ENCODE assay signal across 1 cellular context in the genomic region with DNA sequence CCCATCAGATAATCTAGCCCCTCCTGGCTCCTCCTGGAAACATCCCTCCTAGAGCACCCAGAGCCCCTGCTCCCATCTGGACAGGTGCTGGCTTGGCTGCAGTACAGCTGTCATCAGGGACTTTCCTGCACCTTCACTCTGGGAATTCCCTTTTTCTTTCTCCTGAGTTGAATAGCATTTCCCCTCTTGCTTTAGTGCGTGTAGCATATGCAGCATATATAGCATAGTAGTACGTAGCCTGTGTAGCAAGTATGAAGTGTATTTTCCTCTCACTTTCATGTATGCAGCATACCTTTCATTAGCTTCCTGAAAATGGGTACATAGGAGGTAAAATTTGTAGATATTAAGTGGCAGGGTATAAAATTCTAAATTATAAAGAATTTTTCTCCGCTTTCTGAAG.
TF ChIP-seq lines count a peak whose summit lies in the region.

No MANE protein-coding gene starts in this region.

TF ChIP-seq in GM12878, 131 proteins besides CTCF, POLR2A, EP300 and RAD21 (continued from another document and continues in another):
- TF ChIP-seq, protein P1, sequence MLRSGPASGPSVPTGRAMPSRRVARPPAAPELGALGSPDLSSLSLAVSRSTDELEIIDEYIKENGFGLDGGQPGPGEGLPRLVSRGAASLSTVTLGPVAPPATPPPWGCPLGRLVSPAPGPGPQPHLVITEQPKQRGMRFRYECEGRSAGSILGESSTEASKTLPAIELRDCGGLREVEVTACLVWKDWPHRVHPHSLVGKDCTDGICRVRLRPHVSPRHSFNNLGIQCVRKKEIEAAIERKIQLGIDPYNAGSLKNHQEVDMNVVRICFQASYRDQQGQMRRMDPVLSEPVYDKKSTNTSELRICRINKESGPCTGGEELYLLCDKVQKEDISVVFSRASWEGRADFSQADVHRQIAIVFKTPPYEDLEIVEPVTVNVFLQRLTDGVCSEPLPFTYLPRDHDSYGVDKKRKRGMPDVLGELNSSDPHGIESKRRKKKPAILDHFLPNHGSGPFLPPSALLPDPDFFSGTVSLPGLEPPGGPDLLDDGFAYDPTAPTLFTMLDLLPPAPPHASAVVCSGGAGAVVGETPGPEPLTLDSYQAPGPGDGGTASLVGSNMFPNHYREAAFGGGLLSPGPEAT (IDR thresholded peaks at IDR 0.05; ENCODE audit: low read depth) = peak; percentile 98
- TF ChIP-seq NFYA (IDR thresholded peaks at IDR 0.05; ENCODE audit: borderline replicate concordance, low read depth, low read length) (no peak), CBX3 (IDR thresholded peaks at IDR 0.05; ENCODE audit: borderline replicate concordance, low read depth) (no peak), HDGF (IDR thresholded peaks at IDR 0.05) (no peak), BACH1 (IDR thresholded peaks at IDR 0.05; ENCODE audit: borderline replicate concordance) (no peak; the same call in 1 of the 2 replicates), EED (IDR thresholded peaks at IDR 0.05; ENCODE audit: low read depth) (peak; percentile 75), CREM (IDR thresholded peaks at IDR 0.05; ENCODE audit: low read depth) (peak; percentile 78; the same call in 1 of the 2 replicates), PAX8 (IDR thresholded peaks at IDR 0.05) (no peak), STAT3 (IDR thresholded peaks at IDR 0.05; ENCODE audit: low read depth, low read length) (no peak), ZNF274 (IDR thresholded peaks at IDR 0.05; ENCODE audit: insufficient read depth, insufficient read length) (no peak), ATF7 (IDR thresholded peaks at IDR 0.05; ENCODE audit: low read depth) (peak; percentile 41; the same call in 1 of the 2 replicates), CBFB (IDR thresholded peaks at IDR 0.05; ENCODE audit: low read depth) (no peak), CHD2 (IDR thresholded peaks at IDR 0.05; ENCODE audit: borderline replicate concordance, low read depth, low read length) (peak; percentile 43; the same call in 1 of the 2 replicates), IKZF1 (conservative IDR thresholded peaks at IDR 0.05) (peak; percentile 83), RUNX3 (IDR thresholded peaks at IDR 0.05; ENCODE audit: low read length) (peak; percentile 49), CREB1 (IDR thresholded peaks at IDR 0.05; ENCODE audit: low read depth) (peak; percentile 63), WRNIP1 (IDR thresholded peaks at IDR 0.05; ENCODE audit: borderline replicate concordance, low read depth, low read length) (no peak), POU2F2 (IDR thresholded peaks at IDR 0.05; ENCODE audit: borderline replicate concordance, low read depth, low read length) (peak; percentile 33; the same call in 1 of the 3 replicates), BMI1 (IDR thresholded peaks at IDR 0.05; ENCODE audit: borderline replicate concordance) (0 out of 2 replicates have a peak, but pooled peaks have one; percentile 35), HCFC1 (IDR thresholded peaks at IDR 0.05; ENCODE audit: low read length) (no peak), FOXM1 (IDR thresholded peaks at IDR 0.05; ENCODE audit: low read depth, low read length) (peak; percentile 77; the same call in 1 of the 2 replicates), ASH2L (IDR thresholded peaks at IDR 0.05; ENCODE audit: borderline replicate concordance, low read depth) (no peak), IKZF2 (IDR thresholded peaks at IDR 0.05) (peak; percentile 82 to 87), TCF12 (IDR thresholded peaks at IDR 0.05; ENCODE audit: low read depth, low read length) (peak; percentile 97), MEF2A (IDR thresholded peaks at IDR 0.05; ENCODE audit: insufficient read depth, low read depth, low read length) (0 out of 2 replicates have a peak, but pooled peaks have one; percentile 33), SREBF1 (IDR thresholded peaks at IDR 0.05; ENCODE audit: low read length) (no peak), ZBED1 (IDR thresholded peaks at IDR 0.05; ENCODE audit: borderline replicate concordance) (peak; percentile 75), ZNF384 (IDR thresholded peaks at IDR 0.05; ENCODE audit: borderline replicate concordance, low read depth, low read length) (no peak), NFXL1 (IDR thresholded peaks at IDR 0.05; ENCODE audit: borderline replicate concordance) (no peak), ETV6 (conservative IDR thresholded peaks at IDR 0.05 in 1 of 2, IDR thresholded peaks at IDR 0.05 in 1 of 2; ENCODE audit: borderline replicate concordance in 1 of 2, low read depth in 1 of 2) (peak in 1 of 2 experiments; percentile 70; a peak in 1 of 4 replicates), ESRRA (IDR thresholded peaks at IDR 0.05; ENCODE audit: low read length) (no peak), FOS (IDR thresholded peaks at IDR 0.05; ENCODE audit: borderline replicate concordance, extremely low read depth, insufficient read length) (no peak), BCL11A (IDR thresholded peaks at IDR 0.05; ENCODE audit: low read depth, low read length) (peak; percentile 81), JUNB (IDR thresholded peaks at IDR 0.05) (peak; percentile 72), IRF4 (IDR thresholded peaks at IDR 0.05; ENCODE audit: low read depth, low read length) (peak; percentile 70; the same call in 1 of the 2 replicates), BRCA1 (IDR thresholded peaks at IDR 0.05; ENCODE audit: low read depth, low read length) (no peak), NR2F1 (conservative IDR thresholded peaks at IDR 0.05) (no peak), ZNF24 (IDR thresholded peaks at IDR 0.05) (peak; percentile 97)
- TF ChIP-seq, protein P2, sequence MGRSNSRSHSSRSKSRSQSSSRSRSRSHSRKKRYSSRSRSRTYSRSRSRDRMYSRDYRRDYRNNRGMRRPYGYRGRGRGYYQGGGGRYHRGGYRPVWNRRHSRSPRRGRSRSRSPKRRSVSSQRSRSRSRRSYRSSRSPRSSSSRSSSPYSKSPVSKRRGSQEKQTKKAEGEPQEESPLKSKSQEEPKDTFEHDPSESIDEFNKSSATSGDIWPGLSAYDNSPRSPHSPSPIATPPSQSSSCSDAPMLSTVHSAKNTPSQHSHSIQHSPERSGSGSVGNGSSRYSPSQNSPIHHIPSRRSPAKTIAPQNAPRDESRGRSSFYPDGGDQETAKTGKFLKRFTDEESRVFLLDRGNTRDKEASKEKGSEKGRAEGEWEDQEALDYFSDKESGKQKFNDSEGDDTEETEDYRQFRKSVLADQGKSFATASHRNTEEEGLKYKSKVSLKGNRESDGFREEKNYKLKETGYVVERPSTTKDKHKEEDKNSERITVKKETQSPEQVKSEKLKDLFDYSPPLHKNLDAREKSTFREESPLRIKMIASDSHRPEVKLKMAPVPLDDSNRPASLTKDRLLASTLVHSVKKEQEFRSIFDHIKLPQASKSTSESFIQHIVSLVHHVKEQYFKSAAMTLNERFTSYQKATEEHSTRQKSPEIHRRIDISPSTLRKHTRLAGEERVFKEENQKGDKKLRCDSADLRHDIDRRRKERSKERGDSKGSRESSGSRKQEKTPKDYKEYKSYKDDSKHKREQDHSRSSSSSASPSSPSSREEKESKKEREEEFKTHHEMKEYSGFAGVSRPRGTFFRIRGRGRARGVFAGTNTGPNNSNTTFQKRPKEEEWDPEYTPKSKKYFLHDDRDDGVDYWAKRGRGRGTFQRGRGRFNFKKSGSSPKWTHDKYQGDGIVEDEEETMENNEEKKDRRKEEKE (IDR thresholded peaks at IDR 0.05) = no peak
- TF ChIP-seq, protein P3, sequence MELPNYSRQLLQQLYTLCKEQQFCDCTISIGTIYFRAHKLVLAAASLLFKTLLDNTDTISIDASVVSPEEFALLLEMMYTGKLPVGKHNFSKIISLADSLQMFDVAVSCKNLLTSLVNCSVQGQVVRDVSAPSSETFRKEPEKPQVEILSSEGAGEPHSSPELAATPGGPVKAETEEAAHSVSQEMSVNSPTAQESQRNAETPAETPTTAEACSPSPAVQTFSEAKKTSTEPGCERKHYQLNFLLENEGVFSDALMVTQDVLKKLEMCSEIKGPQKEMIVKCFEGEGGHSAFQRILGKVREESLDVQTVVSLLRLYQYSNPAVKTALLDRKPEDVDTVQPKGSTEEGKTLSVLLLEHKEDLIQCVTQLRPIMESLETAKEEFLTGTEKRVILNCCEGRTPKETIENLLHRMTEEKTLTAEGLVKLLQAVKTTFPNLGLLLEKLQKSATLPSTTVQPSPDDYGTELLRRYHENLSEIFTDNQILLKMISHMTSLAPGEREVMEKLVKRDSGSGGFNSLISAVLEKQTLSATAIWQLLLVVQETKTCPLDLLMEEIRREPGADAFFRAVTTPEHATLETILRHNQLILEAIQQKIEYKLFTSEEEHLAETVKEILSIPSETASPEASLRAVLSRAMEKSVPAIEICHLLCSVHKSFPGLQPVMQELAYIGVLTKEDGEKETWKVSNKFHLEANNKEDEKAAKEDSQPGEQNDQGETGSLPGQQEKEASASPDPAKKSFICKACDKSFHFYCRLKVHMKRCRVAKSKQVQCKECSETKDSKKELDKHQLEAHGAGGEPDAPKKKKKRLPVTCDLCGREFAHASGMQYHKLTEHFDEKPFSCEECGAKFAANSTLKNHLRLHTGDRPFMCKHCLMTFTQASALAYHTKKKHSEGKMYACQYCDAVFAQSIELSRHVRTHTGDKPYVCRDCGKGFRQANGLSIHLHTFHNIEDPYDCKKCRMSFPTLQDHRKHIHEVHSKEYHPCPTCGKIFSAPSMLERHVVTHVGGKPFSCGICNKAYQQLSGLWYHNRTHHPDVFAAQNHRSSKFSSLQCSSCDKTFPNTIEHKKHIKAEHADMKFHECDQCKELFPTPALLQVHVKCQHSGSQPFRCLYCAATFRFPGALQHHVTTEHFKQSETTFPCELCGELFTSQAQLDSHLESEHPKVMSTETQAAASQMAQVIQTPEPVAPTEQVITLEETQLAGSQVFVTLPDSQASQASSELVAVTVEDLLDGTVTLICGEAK (IDR thresholded peaks at IDR 0.05; ENCODE audit: borderline replicate concordance) = no peak
- TF ChIP-seq, protein P4, sequence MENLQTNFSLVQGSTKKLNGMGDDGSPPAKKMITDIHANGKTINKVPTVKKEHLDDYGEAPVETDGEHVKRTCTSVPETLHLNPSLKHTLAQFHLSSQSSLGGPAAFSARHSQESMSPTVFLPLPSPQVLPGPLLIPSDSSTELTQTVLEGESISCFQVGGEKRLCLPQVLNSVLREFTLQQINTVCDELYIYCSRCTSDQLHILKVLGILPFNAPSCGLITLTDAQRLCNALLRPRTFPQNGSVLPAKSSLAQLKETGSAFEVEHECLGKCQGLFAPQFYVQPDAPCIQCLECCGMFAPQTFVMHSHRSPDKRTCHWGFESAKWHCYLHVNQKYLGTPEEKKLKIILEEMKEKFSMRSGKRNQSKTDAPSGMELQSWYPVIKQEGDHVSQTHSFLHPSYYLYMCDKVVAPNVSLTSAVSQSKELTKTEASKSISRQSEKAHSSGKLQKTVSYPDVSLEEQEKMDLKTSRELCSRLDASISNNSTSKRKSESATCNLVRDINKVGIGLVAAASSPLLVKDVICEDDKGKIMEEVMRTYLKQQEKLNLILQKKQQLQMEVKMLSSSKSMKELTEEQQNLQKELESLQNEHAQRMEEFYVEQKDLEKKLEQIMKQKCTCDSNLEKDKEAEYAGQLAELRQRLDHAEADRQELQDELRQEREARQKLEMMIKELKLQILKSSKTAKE (IDR thresholded peaks at IDR 0.05; ENCODE audit: low read depth, poor library complexity, severe bottlenecking) = peak; percentile 45
- TF ChIP-seq, protein P5, sequence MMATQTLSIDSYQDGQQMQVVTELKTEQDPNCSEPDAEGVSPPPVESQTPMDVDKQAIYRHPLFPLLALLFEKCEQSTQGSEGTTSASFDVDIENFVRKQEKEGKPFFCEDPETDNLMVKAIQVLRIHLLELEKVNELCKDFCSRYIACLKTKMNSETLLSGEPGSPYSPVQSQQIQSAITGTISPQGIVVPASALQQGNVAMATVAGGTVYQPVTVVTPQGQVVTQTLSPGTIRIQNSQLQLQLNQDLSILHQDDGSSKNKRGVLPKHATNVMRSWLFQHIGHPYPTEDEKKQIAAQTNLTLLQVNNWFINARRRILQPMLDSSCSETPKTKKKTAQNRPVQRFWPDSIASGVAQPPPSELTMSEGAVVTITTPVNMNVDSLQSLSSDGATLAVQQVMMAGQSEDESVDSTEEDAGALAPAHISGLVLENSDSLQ (IDR thresholded peaks at IDR 0.05) = peak; percentile 42; the same call in 1 of the 2 replicates
- TF ChIP-seq, protein P6, sequence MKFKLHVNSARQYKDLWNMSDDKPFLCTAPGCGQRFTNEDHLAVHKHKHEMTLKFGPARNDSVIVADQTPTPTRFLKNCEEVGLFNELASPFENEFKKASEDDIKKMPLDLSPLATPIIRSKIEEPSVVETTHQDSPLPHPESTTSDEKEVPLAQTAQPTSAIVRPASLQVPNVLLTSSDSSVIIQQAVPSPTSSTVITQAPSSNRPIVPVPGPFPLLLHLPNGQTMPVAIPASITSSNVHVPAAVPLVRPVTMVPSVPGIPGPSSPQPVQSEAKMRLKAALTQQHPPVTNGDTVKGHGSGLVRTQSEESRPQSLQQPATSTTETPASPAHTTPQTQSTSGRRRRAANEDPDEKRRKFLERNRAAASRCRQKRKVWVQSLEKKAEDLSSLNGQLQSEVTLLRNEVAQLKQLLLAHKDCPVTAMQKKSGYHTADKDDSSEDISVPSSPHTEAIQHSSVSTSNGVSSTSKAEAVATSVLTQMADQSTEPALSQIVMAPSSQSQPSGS (IDR thresholded peaks at IDR 0.05; ENCODE audit: low read length) = peak; percentile 79
- TF ChIP-seq, protein P7, sequence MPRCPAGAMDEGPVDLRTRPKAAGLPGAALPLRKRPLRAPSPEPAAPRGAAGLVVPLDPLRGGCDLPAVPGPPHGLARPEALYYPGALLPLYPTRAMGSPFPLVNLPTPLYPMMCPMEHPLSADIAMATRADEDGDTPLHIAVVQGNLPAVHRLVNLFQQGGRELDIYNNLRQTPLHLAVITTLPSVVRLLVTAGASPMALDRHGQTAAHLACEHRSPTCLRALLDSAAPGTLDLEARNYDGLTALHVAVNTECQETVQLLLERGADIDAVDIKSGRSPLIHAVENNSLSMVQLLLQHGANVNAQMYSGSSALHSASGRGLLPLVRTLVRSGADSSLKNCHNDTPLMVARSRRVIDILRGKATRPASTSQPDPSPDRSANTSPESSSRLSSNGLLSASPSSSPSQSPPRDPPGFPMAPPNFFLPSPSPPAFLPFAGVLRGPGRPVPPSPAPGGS (IDR thresholded peaks at IDR 0.05; ENCODE audit: borderline replicate concordance, insufficient read depth, low read depth, low read length, poor library complexity, severe bottlenecking) = peak; percentile 43
- TF ChIP-seq, protein P8, sequence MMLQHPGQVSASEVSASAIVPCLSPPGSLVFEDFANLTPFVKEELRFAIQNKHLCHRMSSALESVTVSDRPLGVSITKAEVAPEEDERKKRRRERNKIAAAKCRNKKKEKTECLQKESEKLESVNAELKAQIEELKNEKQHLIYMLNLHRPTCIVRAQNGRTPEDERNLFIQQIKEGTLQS (IDR thresholded peaks at IDR 0.05; ENCODE audit: borderline replicate concordance, extremely low read depth, low read depth, low read length) = no peak
